ENCODE assay signal across 19 cellular contexts in genomic region chr10:73163096-73163495, GRCh38. TPM values are rescaled to one million over a fixed set of nuclear protein-coding genes. Genes with fewer than 3 reads are reported as not detected.
DNase-seq lines count a peak whose midpoint lies in the region; ATAC-seq, FAIRE-seq and TF ChIP-seq lines count a peak whose summit lies in the region.
"Had no signal": no experiment of that assay in that cellular context is flagged by ENCODE, and none has a peak within 500 bp of the region (broad histone marks: within the 10 kb centered on the region; RNA-seq: fewer than 3 reads in every experiment).

No MANE protein-coding gene starts in this region.

- H2AK9ac ChIP-seq in IMR-90 (replicated peaks; ENCODE audit: low read depth, low read length, poor library complexity): no peak overlapping the region

- no peak for ATAC-seq in activated T-cell treated with anti-CD3 and anti-CD28 coated beads, Interleukin-2, amount 50 U/mL, for 4 hours
- ATAC-seq in IMR-90 (ENCODE audit: low read depth): no peak
- no peak for ATAC-seq in K562
- ATAC-seq: activated CD8-positive, alpha-beta memory T cell treated with anti-CD3 and anti-CD28 coated beads, Interleukin-2, amount 10 ng/mL, durations not matched to agents 7 days and 5 days; left lobe of liver had no signal

- H3K4me2 ChIP-seq in IMR-90 (ENCODE audit: low read depth, low read length) (no peak overlapping the region), K562 (ENCODE audit: insufficient read depth, low read length) (no peak overlapping the region), osteoblast (ENCODE audit: insufficient read depth, low read length) (peak overlapping the region; percentile 23)

- H3K27ac ChIP-seq in IMR-90 (ENCODE audit: insufficient read depth, low read length): no peak overlapping the region
- H3K27ac ChIP-seq in K562 (ENCODE audit: extremely low read depth, low read depth, low read length): no peak overlapping the region
- peak overlapping the region; percentile 66 for H3K27ac ChIP-seq in osteoblast (ENCODE audit: low read depth, low read length)
- H3K27ac ChIP-seq: ascending aorta, sigmoid colon had no signal

- H3K4ac ChIP-seq in IMR-90 (ENCODE audit: low read depth, low read length): no peak overlapping the region

- no peak overlapping the region for H4K91ac ChIP-seq in IMR-90 (ENCODE audit: insufficient read depth, low read depth, low read length)

- no peak overlapping the region for H2BK5ac ChIP-seq in IMR-90 (ENCODE audit: low read depth, low read length, poor library complexity, severe bottlenecking)

- no peak overlapping the region for H3K18ac ChIP-seq in IMR-90 (ENCODE audit: low read depth, low read length)

- CTCF ChIA-PET in IMR-90 (lab: Yijun Ruan, JAX): no interaction called here
- CTCF ChIA-PET in K562 (lab: Yijun Ruan, JAX; ENCODE audit: low intra/inter-chr PET ratio): no interaction called here

- TF ChIP-seq RAD21 in IMR-90 (IDR thresholded peaks at IDR 0.05; ENCODE audit: low read length) (no peak), K562 (CRISPR knock-in tag; conservative IDR thresholded peaks at IDR 0.05 in 1 of 2, IDR thresholded peaks at IDR 0.05 in 1 of 2) (no peak)

- H3K9me1 ChIP-seq in IMR-90 (ENCODE audit: insufficient read depth, low read length) (no peaks in the 10 kb centered on the region), K562 (ENCODE audit: control insufficient read depth, insufficient read depth, low read length) (no peaks in the 10 kb centered on the region)

- H3K79me1 ChIP-seq in IMR-90 (ENCODE audit: low read depth in 1 of 2, low read length in 2 of 2): peaks cover 22 to 31% of the 10 kb centered on the region in 2 experiments

- H3K56ac ChIP-seq in IMR-90 (ENCODE audit: extremely low read depth, insufficient read depth, low read length): no peak overlapping the region

- dilution Hi-C loops in IMR-90 (cut with HindIII; ENCODE audit: low sequenced_read_pairs, unreplicated experiment): no loop called here

- H3K79me2 ChIP-seq in K562 (ENCODE audit: control insufficient read depth, insufficient read depth, low read length): peaks cover 81% of the 10 kb centered on the region
- H3K79me2 ChIP-seq in osteoblast (ENCODE audit: insufficient read depth, low read length): peaks cover 78% of the 10 kb centered on the region

- TF ChIP-seq CTCF in IMR-90 (conservative IDR thresholded peaks at IDR 0.05; ENCODE audit: low read depth, low read length) (no peak), K562 (IDR thresholded peaks at IDR 0.05 in 2 of 3, conservative IDR thresholded peaks at IDR 0.05 in 1 of 3; ENCODE audit: insufficient read depth in 2 of 3, low read depth in 1 of 3, low read length in 3 of 3) (no peak), osteoblast (IDR thresholded peaks at IDR 0.05; ENCODE audit: extremely low read depth, low read depth, low read length) (no peak)

- no peak for TF ChIP-seq EP300 in K562 (IDR thresholded peaks at IDR 0.05; ENCODE audit: low read length)

- BruUV-seq in IMR-90 (replicated peaks; lab: Mats Ljungman, UMichigan): no TSS peak
- BruUV-seq in K562 (replicated peaks; lab: Mats Ljungman, UMichigan): no TSS peak

- H3K9me3 ChIP-seq in IMR-90 (ENCODE audit: control insufficient read depth, insufficient read depth, low read length): no peaks in the 10 kb centered on the region
- H3K9me3 ChIP-seq in K562 (replicated peaks; ENCODE audit: control insufficient read depth, insufficient read depth, low read depth, low read length): no peaks in the 10 kb centered on the region
- no peaks in the 10 kb centered on the region for H3K9me3 ChIP-seq in osteoblast (ENCODE audit: low read depth, low read length)
- H3K9me3 ChIP-seq: ascending aorta, sigmoid colon had no signal

- in situ Hi-C loops in IMR-90 (cut with MboI; ENCODE audit: low sequenced_read_pairs): no loop called here
- in situ Hi-C loops in K562 (cut with MboI): no loop called here
- in situ Hi-C loops in G401 (cut with HindIII; ENCODE audit: low sequenced_read_pairs): no loop called here

- H3K9me3 Mint-ChIP-seq in activated T-cell treated with anti-CD3 and anti-CD28 coated beads, Interleukin-2, amount 50 U/mL, for 4 hours: no peaks in the 10 kb centered on the region
- H3K9me3 Mint-ChIP-seq: CD4-positive, alpha-beta memory T cell had no signal

- H3K14ac ChIP-seq in IMR-90 (replicated peaks; ENCODE audit: low read depth, low read length): no peak overlapping the region

- POLR2A ChIA-PET in IMR-90 (lab: Charles Lee; ENCODE audit: unreplicated experiment): no interaction called here
- POLR2A ChIA-PET in K562 (lab: Yijun Ruan, JAX): interaction anchor here (0.9 to 1.6 kb wide), 6 partner anchors 9 to 66 kb away, joined by 3 to 5 read pairs (median 3); no protein-coding TSS in a partner anchor

- H3K4me3 Mint-ChIP-seq in activated T-cell treated with anti-CD3 and anti-CD28 coated beads, Interleukin-2, amount 50 U/mL, for 4 hours: peak overlapping the region; percentile 1
- H3K4me3 Mint-ChIP-seq: activated CD8-positive, alpha-beta memory T cell treated with anti-CD3 and anti-CD28 coated beads, Interleukin-2, amount 10 ng/mL, durations not matched to agents 7 days and 5 days had no signal

- no peaks in the 10 kb centered on the region for H3K27me3 ChIP-seq in IMR-90 (ENCODE audit: control insufficient read depth, insufficient read depth, low read length)
- H3K27me3 ChIP-seq in K562 (ENCODE audit: control insufficient read depth in 2 of 2, insufficient read depth in 2 of 2, low read length in 2 of 2): no peaks in the 10 kb centered on the region
- H3K27me3 ChIP-seq in osteoblast (ENCODE audit: insufficient read depth, low read length): no peaks in the 10 kb centered on the region
- H3K27me3 ChIP-seq: ascending aorta, sigmoid colon had no signal

- H3K23ac ChIP-seq in IMR-90 (ENCODE audit: low read depth, low read length): no peak overlapping the region

- intact Hi-C loops in IMR-90 (cut with micrococcal nuclease) (no loop called here), K562 (cut with micrococcal nuclease) (no loop called here)

- H3K9ac ChIP-seq in IMR-90 (ENCODE audit: low read depth, low read length): no peak overlapping the region
- H3K9ac ChIP-seq in K562 (ENCODE audit: insufficient read depth in 1 of 2, low read depth in 2 of 2, low read length in 2 of 2): no peak overlapping the region

- no peak overlapping the region for H4K8ac ChIP-seq in IMR-90 (ENCODE audit: low read depth in 2 of 2, low read length in 2 of 2)

- H3K4me3 ChIP-seq in IMR-90 (ENCODE audit: insufficient read depth, low read depth, low read length) (no peak overlapping the region), K562 (no peak overlapping the region), osteoblast (ENCODE audit: insufficient read depth, low read length) (no peak overlapping the region)
- H3K4me3 ChIP-seq: ascending aorta, sigmoid colon had no signal

- no peak overlapping the region for H2BK20ac ChIP-seq in IMR-90 (ENCODE audit: low read depth, low read length)

- H3K36me3 ChIP-seq in IMR-90 (ENCODE audit: control insufficient read depth, insufficient read depth, low read length) (peaks cover 13% of the 10 kb centered on the region), K562 (ENCODE audit: control insufficient read depth, insufficient read depth, low read length) (peaks cover 56% of the 10 kb centered on the region), osteoblast (ENCODE audit: insufficient read depth, low read length) (peaks cover 25% of the 10 kb centered on the region)

- H2BK120ac ChIP-seq in IMR-90 (ENCODE audit: low read depth, low read length): no peak overlapping the region

- no peak overlapping the region for H2AK5ac ChIP-seq in IMR-90 (ENCODE audit: low read depth, low read length)

- H3K36me3 Mint-ChIP-seq in activated T-cell treated with anti-CD3 and anti-CD28 coated beads, Interleukin-2, amount 50 U/mL, for 4 hours (ENCODE audit: insufficient read depth): peaks cover 37% of the 10 kb centered on the region

- H3K27me3 Mint-ChIP-seq in activated T-cell treated with anti-CD3 and anti-CD28 coated beads, Interleukin-2, amount 50 U/mL, for 4 hours (ENCODE audit: low read depth): no peaks in the 10 kb centered on the region
- H3K27me3 Mint-ChIP-seq: activated CD8-positive, alpha-beta memory T cell treated with anti-CD3 and anti-CD28 coated beads, Interleukin-2, amount 10 ng/mL, durations not matched to agents 7 days and 5 days; CD4-positive, alpha-beta memory T cell had no signal

- WGBS in IMR-90 (ENCODE audit: extremely low coverage in 2 of 2, insufficient read length in 1 of 2), 2 experiments: no CpG with 5 or more reads among the region's 2 CpGs
- WGBS in K562 (ENCODE audit: insufficient coverage, low coverage, missing lambda C conversion rate): 100% methylated on average over 2 of the region's 2 CpGs

- TF ChIP-seq POLR2A in IMR-90 (IDR thresholded peaks at IDR 0.05; ENCODE audit: low read depth, low read length): no peak
- TF ChIP-seq POLR2A in K562 (conservative IDR thresholded peaks at IDR 0.05): no peak

- H3K4me1 Mint-ChIP-seq in activated T-cell treated with anti-CD3 and anti-CD28 coated beads, Interleukin-2, amount 50 U/mL, for 4 hours (ENCODE audit: low read depth): peaks cover 58% of the 10 kb centered on the region

- H2AFZ ChIP-seq in IMR-90 (replicated peaks; ENCODE audit: low read length, poor library complexity) (no peak overlapping the region), K562 (ENCODE audit: low read depth, low read length) (no peak overlapping the region), osteoblast (ENCODE audit: low read length) (no peak overlapping the region)

- no peak overlapping the region for H4K5ac ChIP-seq in IMR-90 (ENCODE audit: low read depth, low read length)

- DNase-seq in activated T-cell treated with anti-CD3 and anti-CD28 coated beads, Interleukin-2, amount 50 U/mL, for 4 hours: no peak
- DNase-seq in activated T-cell treated with anti-CD3 and anti-CD28 coated beads, Interleukin-2, amount 50 U/mL, for 1 hour: no peak
- DNase-seq in IMR-90 (peak; percentile 6), K562 (ENCODE audit: extremely low read depth in 1 of 4, low spot score in 3 of 4) (no peak), osteoblast (ENCODE audit: insufficient read length, low spot score, missing footprints) (no peak), DMS 273 treated with DMSO at 0.1 percent for 48 hours (lab: John Stamatoyannopoulos, UW) (no peak), G401 (ENCODE audit: low spot score) (no peak), kidney tubule cell (ENCODE audit: low spot score) (no peak)
- DNase-seq: activated CD4-positive, CD25-positive, alpha-beta regulatory T cell treated with anti-CD3 and anti-CD28 coated beads, Interleukin-2, amount 50 U/mL, for 72 hours; activated CD8-positive, alpha-beta memory T cell treated with anti-CD3 and anti-CD28 coated beads, Interleukin-2, amount 10 ng/mL, durations not matched to agents 7 days and 5 days; activated gamma-delta T cell; CD4-positive, alpha-beta memory T cell; cerebellar nuclear complex; DMS53; effector CD8-positive, alpha-beta T cell; NCI-H1694; sigmoid colon had no signal

- no peaks in the 10 kb centered on the region for H3K4me1 ChIP-seq in IMR-90 (ENCODE audit: control insufficient read depth, insufficient read depth, low read length)
- peaks cover 0 to 4% of the 10 kb centered on the region in 2 experiments; a peak in 1 of 5 replicates for H3K4me1 ChIP-seq in K562 (replicated peaks in 1 of 2; ENCODE audit: control insufficient read depth in 2 of 2, insufficient read depth in 2 of 2, low read length in 2 of 2)
- peaks cover 15% of the 10 kb centered on the region for H3K4me1 ChIP-seq in osteoblast (ENCODE audit: insufficient read depth, low read length)

- no peak overlapping the region for H2BK15ac ChIP-seq in IMR-90 (ENCODE audit: low read depth, low read length)

- no peak for FAIRE-seq in K562 (lab: Jason Lieb, UNC)

- H4K20me1 ChIP-seq in IMR-90 (ENCODE audit: insufficient read depth, low read length) (peaks cover 10% of the 10 kb centered on the region), K562 (replicated peaks; ENCODE audit: control insufficient read depth, insufficient read depth, low read length) (no peaks in the 10 kb centered on the region), osteoblast (ENCODE audit: insufficient read depth, low read length) (peaks cover 15% of the 10 kb centered on the region)

RNA-seq across cellular contexts. Expression of gene ECD, which starts 4.7 kb away (rescaled TPM):
- total RNA-seq in activated T-cell treated with anti-CD3 and anti-CD28 coated beads, Interleukin-2, amount 50 U/mL, for 4 hours: 10 to 100 TPM; 37.4 to 38.9 (median 37.9) TPM
- 32.8 and 36.9 TPM in 2 replicates for total RNA-seq in IMR-90 (2012; rRNA removed)
- 19.3 and 22.1 TPM in 2 replicates for polyA plus RNA-seq in IMR-90 (2012; rRNA removed)
- 7.3 and 7.6 TPM in 2 replicates for polyA plus RNA-seq in IMR-90 (2012; cell fraction: cytosol; rRNA removed)
- 5.6 and 21.2 TPM in 2 replicates for polyA plus RNA-seq in IMR-90 (2012; cell fraction: nucleus; rRNA removed; ENCODE audit: low replicate concordance)
- total RNA-seq in K562 (2011; cell fraction: chromatin; rRNA removed; ENCODE audit: low replicate concordance): 52.4 and 77.2 TPM in 2 replicates
- 34.7 and 34.9 TPM in 2 replicates for total RNA-seq in K562 (2011; cell fraction: nucleolus; rRNA removed)
- 43.2 and 55.2 TPM in 2 replicates for total RNA-seq in K562 (2011; cell fraction: nucleoplasm; rRNA removed)
- total RNA-seq in K562 (2014; rRNA removed): 43.1 and 52.8 TPM in 2 replicates
- 51.2 and 60.1 TPM in 2 replicates for total RNA-seq in K562 (2014; rRNA removed; fragmentation: Illumina TruSeq; extraction: Trizol)
- total RNA-seq in K562 (2015; rRNA removed; fragmentation: Illumina TruSeq; extraction: Trizol): 53.9 and 57.2 TPM in 2 replicates
- total RNA-seq in K562 (2021): 44.9 and 48.8 TPM in 2 replicates
- 63.0 and 79.9 TPM in 2 replicates for polyA plus RNA-seq in K562 (2011; rRNA removed)
- polyA plus RNA-seq in K562 (2011; cell fraction: cytosol; rRNA removed): 35.8 and 44.3 TPM in 2 replicates
- polyA plus RNA-seq in K562 (2011; cell fraction: nucleus; rRNA removed): 38.9 and 42.5 TPM in 2 replicates
- 32.6 and 42.6 TPM in 2 replicates for polyA plus RNA-seq in K562 (2012)
- 51.0 and 59.4 TPM in 2 replicates for polyA plus RNA-seq in K562 (2014; fragmentation: Illumina TruSeq; extraction: Trizol)
- polyA plus RNA-seq in K562 (2014; fragmentation: Nextera tagmentation; extraction: Ambion mirVana): 10 to 100 TPM; 33.5 to 75.3 TPM
- polyA plus RNA-seq in K562 (2014; rRNA removed): 52.6 and 53.2 TPM in 2 replicates
- polyA minus RNA-seq in K562 (2011; rRNA and poly(A)+ RNA removed): 67.4 and 78.0 TPM in 2 replicates
- 22.3 and 34.4 TPM in 2 replicates for polyA minus RNA-seq in K562 (2011; cell fraction: cytosol; rRNA and poly(A)+ RNA removed)
- polyA minus RNA-seq in K562 (2011; cell fraction: nucleus; rRNA and poly(A)+ RNA removed): 32.2 and 57.6 TPM in 2 replicates
- 35.4 and 35.5 TPM in 2 replicates for total RNA-seq in osteoblast
- 55.0 and 60.2 TPM in 2 replicates for total RNA-seq in G401 (2014; rRNA removed; shearing (Covaris generic))

RNA-seq across cellular contexts. Expression of gene FAM149B1, which starts 4.8 kb away (rescaled TPM):
- 1 to 10 TPM; 4.2 to 6.0 (median 5.1) TPM for total RNA-seq in activated T-cell treated with anti-CD3 and anti-CD28 coated beads, Interleukin-2, amount 50 U/mL, for 4 hours
- 22.8 and 28.3 TPM in 2 replicates for total RNA-seq in IMR-90 (2012; rRNA removed)
- 18.2 and 21.7 TPM in 2 replicates for polyA plus RNA-seq in IMR-90 (2012; rRNA removed)
- 7.8 and 13.5 TPM in 2 replicates for polyA plus RNA-seq in IMR-90 (2012; cell fraction: cytosol; rRNA removed)
- polyA plus RNA-seq in IMR-90 (2012; cell fraction: nucleus; rRNA removed; ENCODE audit: low replicate concordance): 18.6 and 45.4 TPM in 2 replicates
- total RNA-seq in K562 (2011; cell fraction: chromatin; rRNA removed; ENCODE audit: low replicate concordance): 7.2 and 16.9 TPM in 2 replicates
- total RNA-seq in K562 (2011; cell fraction: nucleolus; rRNA removed): 4.2 and 5.0 TPM in 2 replicates
- 7.0 and 8.5 TPM in 2 replicates for total RNA-seq in K562 (2011; cell fraction: nucleoplasm; rRNA removed)
- 3.2 and 4.2 TPM in 2 replicates for total RNA-seq in K562 (2014; rRNA removed)
- 9.5 and 10.3 TPM in 2 replicates for total RNA-seq in K562 (2014; rRNA removed; fragmentation: Illumina TruSeq; extraction: Trizol)
- 8.8 and 9.2 TPM in 2 replicates for total RNA-seq in K562 (2015; rRNA removed; fragmentation: Illumina TruSeq; extraction: Trizol)
- 6.1 and 7.2 TPM in 2 replicates for total RNA-seq in K562 (2021)
- 18.5 and 21.5 TPM in 2 replicates for polyA plus RNA-seq in K562 (2011; rRNA removed)
- polyA plus RNA-seq in K562 (2011; cell fraction: cytosol; rRNA removed): 12.7 and 14.0 TPM in 2 replicates
- polyA plus RNA-seq in K562 (2011; cell fraction: nucleus; rRNA removed): 22.0 and 24.2 TPM in 2 replicates
- polyA plus RNA-seq in K562 (2012): 16.3 and 22.4 TPM in 2 replicates
- polyA plus RNA-seq in K562 (2014; fragmentation: Illumina TruSeq; extraction: Trizol): 9.3 and 9.5 TPM in 2 replicates
- polyA plus RNA-seq in K562 (2014; fragmentation: Nextera tagmentation; extraction: Ambion mirVana): 10 to 100 TPM; 14.4 to 16.9 TPM
- 6.0 and 8.7 TPM in 2 replicates for polyA plus RNA-seq in K562 (2014; rRNA removed)
- 13.6 and 17.0 TPM in 2 replicates for polyA minus RNA-seq in K562 (2011; rRNA and poly(A)+ RNA removed)
- 4.3 and 5.7 TPM in 2 replicates for polyA minus RNA-seq in K562 (2011; cell fraction: cytosol; rRNA and poly(A)+ RNA removed)
- 6.5 and 8.6 TPM in 2 replicates for polyA minus RNA-seq in K562 (2011; cell fraction: nucleus; rRNA and poly(A)+ RNA removed)
- 30.1 and 33.7 TPM in 2 replicates for total RNA-seq in osteoblast
- total RNA-seq in G401 (2014; rRNA removed; shearing (Covaris generic)): 12.8 and 26.6 TPM in 2 replicates

RNA-seq across cellular contexts. Expression of gene NUDT13, which starts 52.8 kb away (rescaled TPM):
- total RNA-seq in activated T-cell treated with anti-CD3 and anti-CD28 coated beads, Interleukin-2, amount 50 U/mL, for 4 hours: 1 to 10 TPM in 1 of 3 donors, under 1 TPM in 2; 0.68 to 1.3 (median 0.76) TPM
- total RNA-seq in IMR-90 (2012; rRNA removed): 0.90 and 1.1 TPM in 2 replicates
- polyA plus RNA-seq in IMR-90 (2012; rRNA removed): 1.3 and 1.7 TPM in 2 replicates
- polyA plus RNA-seq in IMR-90 (2012; cell fraction: cytosol; rRNA removed): 0.35 and 0.52 TPM in 2 replicates
- 0.97 and 5.1 TPM in 2 replicates for polyA plus RNA-seq in IMR-90 (2012; cell fraction: nucleus; rRNA removed; ENCODE audit: low replicate concordance)
- 11.2 and 18.1 TPM in 2 replicates for total RNA-seq in K562 (2011; cell fraction: chromatin; rRNA removed; ENCODE audit: low replicate concordance)
- 6.3 and 7.5 TPM in 2 replicates for total RNA-seq in K562 (2011; cell fraction: nucleolus; rRNA removed)
- 12.2 and 23.7 TPM in 2 replicates for total RNA-seq in K562 (2011; cell fraction: nucleoplasm; rRNA removed)
- total RNA-seq in K562 (2014; rRNA removed): 3.9 and 5.6 TPM in 2 replicates
- 7.1 and 7.6 TPM in 2 replicates for total RNA-seq in K562 (2014; rRNA removed; fragmentation: Illumina TruSeq; extraction: Trizol)
- 3.5 and 5.6 TPM in 2 replicates for total RNA-seq in K562 (2015; rRNA removed; fragmentation: Illumina TruSeq; extraction: Trizol)
- 3.4 and 4.7 TPM in 2 replicates for total RNA-seq in K562 (2021)
- 10.5 and 11.1 TPM in 2 replicates for polyA plus RNA-seq in K562 (2011; rRNA removed)
- 2.8 and 6.0 TPM in 2 replicates for polyA plus RNA-seq in K562 (2011; cell fraction: cytosol; rRNA removed)
- 8.4 and 12.4 TPM in 2 replicates for polyA plus RNA-seq in K562 (2011; cell fraction: nucleus; rRNA removed)
- polyA plus RNA-seq in K562 (2012): 4.4 and 7.8 TPM in 2 replicates
- 5.0 and 5.6 TPM in 2 replicates for polyA plus RNA-seq in K562 (2014; fragmentation: Illumina TruSeq; extraction: Trizol)
- polyA plus RNA-seq in K562 (2014; fragmentation: Nextera tagmentation; extraction: Ambion mirVana): 1 to 10 TPM; 5.2 to 7.1 TPM
- polyA plus RNA-seq in K562 (2014; rRNA removed): 4.7 and 10.9 TPM in 2 replicates
- polyA minus RNA-seq in K562 (2011; rRNA and poly(A)+ RNA removed): 5.1 and 5.3 TPM in 2 replicates
- polyA minus RNA-seq in K562 (2011; cell fraction: cytosol; rRNA and poly(A)+ RNA removed): 2.7 and 3.0 TPM in 2 replicates
- polyA minus RNA-seq in K562 (2011; cell fraction: nucleus; rRNA and poly(A)+ RNA removed): 3.4 and 5.1 TPM in 2 replicates
- total RNA-seq in osteoblast: 1.8 and 2.1 TPM in 2 replicates
- not detected in 2 replicates for total RNA-seq in G401 (2014; rRNA removed; shearing (Covaris generic))
